7 cellular contexts compared by ENCODE assay signal in the genomic region with DNA sequence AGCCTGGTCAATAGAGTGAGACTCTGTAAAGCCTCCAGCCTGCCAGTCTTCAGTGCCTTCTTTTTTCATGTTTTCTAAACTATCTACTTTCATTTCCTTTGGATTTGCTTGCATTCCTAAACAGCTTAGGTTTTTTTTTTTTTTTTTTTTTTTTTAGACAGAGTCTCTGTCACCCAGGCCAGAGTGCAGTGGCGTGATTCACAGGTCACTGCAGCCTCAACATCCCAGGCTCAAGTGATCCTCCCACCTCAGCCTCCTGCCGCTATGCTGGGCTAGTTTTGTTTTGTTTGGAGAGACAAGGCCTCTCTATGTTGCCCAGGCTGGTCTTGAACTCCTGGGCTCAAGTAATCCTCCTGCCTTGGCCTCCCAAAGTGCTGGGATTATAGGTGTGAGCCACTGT. TPM values are rescaled to one million over a fixed set of nuclear protein-coding genes. Genes with fewer than 3 reads are reported as not detected.
A peak's percentile ranks its signal among the peaks of the same experiment; 100 is the strongest.
DNase-seq lines count a peak whose midpoint lies in the region; ATAC-seq and TF ChIP-seq lines count a peak whose summit lies in the region.
"Not testable (repeated sequence)": the region's sequence is repeated elsewhere in the genome, so short reads cannot be mapped to it uniquely, and the experiment has no call there.

No MANE protein-coding gene starts in this region.

- H3K4me1 Mint-ChIP-seq in CD4-positive, alpha-beta T cell (ENCODE audit: low read depth): peaks cover 20% of the 10 kb centered on the region
- H3K4me1 Mint-ChIP-seq in activated CD8-positive, alpha-beta memory T cell treated with anti-CD3 and anti-CD28 coated beads, Interleukin-2, amount 10 ng/mL, durations not matched to agents 7 days and 5 days: peaks cover 43% of the 10 kb centered on the region
- H3K4me1 Mint-ChIP-seq in natural killer cell: peaks cover 13 to 20% of the 10 kb centered on the region in 2 donors
- not testable (repeated sequence) for H3K4me1 Mint-ChIP-seq in stimulated activated naive CD8-positive, alpha-beta T cell treated with anti-CD3 and anti-CD28 coated beads, Interleukin-15, Interleukin-2, amounts not matched to agents 100 ng/mL and 50 ng/mL, for 24 hours (ENCODE audit: low read depth)

- H3K9me3 Mint-ChIP-seq in CD4-positive, alpha-beta T cell; activated CD8-positive, alpha-beta memory T cell treated with anti-CD3 and anti-CD28 coated beads, Interleukin-2, amount 10 ng/mL, durations not matched to agents 7 days and 5 days (ENCODE audit: low read depth); natural killer cell; stimulated activated naive CD8-positive, alpha-beta T cell treated with anti-CD3 and anti-CD28 coated beads, Interleukin-15, Interleukin-2, amounts not matched to agents 100 ng/mL and 50 ng/mL, for 24 hours: not testable (repeated sequence)

- not testable (repeated sequence) for H3K4me1 ChIP-seq in HEK293 (ENCODE audit: control insufficient read depth, insufficient read depth, low read length)
- peaks cover 27% of the 10 kb centered on the region for H3K4me1 ChIP-seq in PC-9 (replicated peaks; ENCODE audit: insufficient read depth)

- not testable (repeated sequence) for TF ChIP-seq CTCF in CD4-positive, alpha-beta T cell (IDR thresholded peaks at IDR 0.05); HEK293 (tag by site-specific recombination; IDR thresholded peaks at IDR 0.05); PC-9 (conservative IDR thresholded peaks at IDR 0.05); natural killer cell (IDR thresholded peaks at IDR 0.05)

- BruUV-seq in PC-9 (replicated peaks; lab: Mats Ljungman, UMichigan): not testable (repeated sequence)

- not testable (repeated sequence) for H3K27ac ChIP-seq in CD4-positive, alpha-beta T cell (ENCODE audit: low read depth, low read length); HEK293 (ENCODE audit: extremely low read depth, low read depth, low read length); PC-9
- peak overlapping the region; percentile 94 for H3K27ac ChIP-seq in epithelial cell of prostate

- not testable (repeated sequence) for H4K20me1 ChIP-seq in PC-9 (ENCODE audit: insufficient read depth)

- H3K27ac Mint-ChIP-seq in CD4-positive, alpha-beta T cell; activated CD8-positive, alpha-beta memory T cell treated with anti-CD3 and anti-CD28 coated beads, Interleukin-2, amount 10 ng/mL, durations not matched to agents 7 days and 5 days: not testable (repeated sequence)
- peak overlapping the region in 1 of 2 donors; percentile 61 for H3K27ac Mint-ChIP-seq in natural killer cell
- peak overlapping the region; percentile 42 for H3K27ac Mint-ChIP-seq in stimulated activated naive CD8-positive, alpha-beta T cell treated with anti-CD3 and anti-CD28 coated beads, Interleukin-15, Interleukin-2, amounts not matched to agents 100 ng/mL and 50 ng/mL, for 24 hours

- ATAC-seq in CD4-positive, alpha-beta T cell (ENCODE audit: poor library complexity); activated CD8-positive, alpha-beta memory T cell treated with anti-CD3 and anti-CD28 coated beads, Interleukin-2, amount 10 ng/mL, durations not matched to agents 7 days and 5 days; natural killer cell: not testable (repeated sequence)

- H3K27me3 ChIP-seq in CD4-positive, alpha-beta T cell (ENCODE audit: control insufficient read depth, insufficient read depth, low read length); PC-9 (ENCODE audit: insufficient read depth, low read depth): not testable (repeated sequence)

- peaks cover 38 to 46% of the 10 kb centered on the region in 2 experiments for H3K36me3 ChIP-seq in HEK293 (ENCODE audit: control insufficient read depth in 2 of 2, insufficient read depth in 1 of 2, low read length in 2 of 2)
- H3K36me3 ChIP-seq in PC-9 (ENCODE audit: low read depth): peaks cover 19% of the 10 kb centered on the region

- peaks cover 23% of the 10 kb centered on the region; the same call in 1 of the 2 replicates for H3F3A ChIP-seq in PC-9 (ENCODE audit: insufficient read depth, low read depth)

- intact Hi-C loops in CD4-positive, alpha-beta T cell (cut with DNase I, micrococcal nuclease): loop anchor here in 1 of 2 experiments (2.0 kb wide), 1 partner anchor 139 kb away; no protein-coding TSS in a partner anchor
- intact Hi-C loops in PC-9 (cut with micrococcal nuclease; ENCODE audit: unreplicated experiment); natural killer cell (cut with micrococcal nuclease): not testable (repeated sequence)

- not testable (repeated sequence) for H3K9me3 ChIP-seq in CD4-positive, alpha-beta T cell (ENCODE audit: control insufficient read depth, low read length); HEK293 (ENCODE audit: control insufficient read depth, insufficient read depth, low read depth, low read length); PC-9 (ENCODE audit: insufficient read depth, low read depth)

- H3K4me2 ChIP-seq in PC-9: peak overlapping the region; percentile 97

- POLR2A ChIA-PET in CD4-positive, alpha-beta T cell (lab: Charles Lee): interaction anchor here (1.9 kb wide), 1 partner anchor 33 kb away, joined by 20 read pairs; a partner anchor contains a TSS
- POLR2A ChIA-PET in HEK293 (lab: Yijun Ruan, JAX): interaction anchor here (0.6 kb wide), 1 partner anchor 1264 kb away, joined by 4 read pairs; a partner anchor contains a TSS
- POLR2A ChIA-PET in PC-9 (lab: Charles Lee; ENCODE audit: unreplicated experiment): not testable (repeated sequence)

- not testable (repeated sequence) for H3K9me2 ChIP-seq in PC-9 (ENCODE audit: insufficient read depth)

- H3K4me3 ChIP-seq in HEK293 (ENCODE audit: low read depth, low read length); PC-9: not testable (repeated sequence)

- peaks cover 43% of the 10 kb centered on the region for H3K36me3 Mint-ChIP-seq in CD4-positive, alpha-beta T cell (ENCODE audit: low read depth)
- H3K36me3 Mint-ChIP-seq in activated CD8-positive, alpha-beta memory T cell treated with anti-CD3 and anti-CD28 coated beads, Interleukin-2, amount 10 ng/mL, durations not matched to agents 7 days and 5 days: peaks cover 36% of the 10 kb centered on the region
- peaks cover 23% of the 10 kb centered on the region for H3K36me3 Mint-ChIP-seq in natural killer cell
- H3K36me3 Mint-ChIP-seq in stimulated activated naive CD8-positive, alpha-beta T cell treated with anti-CD3 and anti-CD28 coated beads, Interleukin-15, Interleukin-2, amounts not matched to agents 100 ng/mL and 50 ng/mL, for 24 hours (ENCODE audit: low read depth): peaks cover 49% of the 10 kb centered on the region

- H3K79me2 ChIP-seq in PC-9 (ENCODE audit: low read depth): peaks cover 12% of the 10 kb centered on the region; the same call in 1 of the 2 replicates

- not testable (repeated sequence) for DNase-seq in CD4-positive, alpha-beta T cell; PC-9; activated CD8-positive, alpha-beta memory T cell treated with anti-CD3 and anti-CD28 coated beads, Interleukin-2, amount 10 ng/mL, durations not matched to agents 7 days and 5 days; epithelial cell of prostate (ENCODE audit: low read depth, low spot score); natural killer cell

- H3K27me3 Mint-ChIP-seq in CD4-positive, alpha-beta T cell; activated CD8-positive, alpha-beta memory T cell treated with anti-CD3 and anti-CD28 coated beads, Interleukin-2, amount 10 ng/mL, durations not matched to agents 7 days and 5 days; natural killer cell (ENCODE audit: low read depth in 2 of 2); stimulated activated naive CD8-positive, alpha-beta T cell treated with anti-CD3 and anti-CD28 coated beads, Interleukin-15, Interleukin-2, amounts not matched to agents 100 ng/mL and 50 ng/mL, for 24 hours: not testable (repeated sequence)

- H3K4me3 Mint-ChIP-seq in CD4-positive, alpha-beta T cell: peak overlapping the region; percentile 62
- peak overlapping the region; percentile 33 for H3K4me3 Mint-ChIP-seq in activated CD8-positive, alpha-beta memory T cell treated with anti-CD3 and anti-CD28 coated beads, Interleukin-2, amount 10 ng/mL, durations not matched to agents 7 days and 5 days
- peak overlapping the region; percentile 62 for H3K4me3 Mint-ChIP-seq in natural killer cell
- not testable (repeated sequence) for H3K4me3 Mint-ChIP-seq in stimulated activated naive CD8-positive, alpha-beta T cell treated with anti-CD3 and anti-CD28 coated beads, Interleukin-15, Interleukin-2, amounts not matched to agents 100 ng/mL and 50 ng/mL, for 24 hours

- not testable (repeated sequence) for H2AFZ ChIP-seq in PC-9

- CTCF ChIA-PET in CD4-positive, alpha-beta T cell (lab: Charles Lee); activated CD8-positive, alpha-beta memory T cell treated with anti-CD3 and anti-CD28 coated beads, Interleukin-2, amount 10 ng/mL, durations not matched to agents 7 days and 5 days (lab: Charles Lee): not testable (repeated sequence)
- CTCF ChIA-PET in HEK293 (lab: Yijun Ruan, JAX) (interaction anchor here (0.6 to 1.0 kb wide), 4 partner anchors 21 to 568 kb away, joined by 3 read pairs; no protein-coding TSS in a partner anchor), PC-9 (lab: Charles Lee) (interaction anchor here (0.6 kb wide), 1 partner anchor 565 kb away, joined by 5 read pairs; no protein-coding TSS in a partner anchor)

RNA-seq across cellular contexts. Expression of a gene that starts 1.4 kb away (rescaled TPM):
- 10 to 100 TPM; 24.6 to 28.1 TPM for total RNA-seq in CD4-positive, alpha-beta T cell
- total RNA-seq in PC-9 (2021): 37.3 and 45.1 TPM in 2 replicates
- total RNA-seq in activated CD8-positive, alpha-beta memory T cell treated with anti-CD3 and anti-CD28 coated beads, Interleukin-2, amount 10 ng/mL, durations not matched to agents 7 days and 5 days: 10 to 100 TPM; 36.9 to 50.9 TPM
- total RNA-seq in natural killer cell: 10 to 100 TPM; 31.5 to 36.1 (median 34.9) TPM

RNA-seq across cellular contexts. Expression of a gene that starts 1.4 kb away (rescaled TPM):
- total RNA-seq in CD4-positive, alpha-beta T cell: under 1 TPM; 0.47 to 0.91 TPM
- total RNA-seq in PC-9 (2021): 1.9 and 2.9 TPM in 2 replicates
- 1 to 10 TPM in 1 of 2 experiments, under 1 TPM in 1; 0.98 to 1.5 TPM for total RNA-seq in activated CD8-positive, alpha-beta memory T cell treated with anti-CD3 and anti-CD28 coated beads, Interleukin-2, amount 10 ng/mL, durations not matched to agents 7 days and 5 days
- total RNA-seq in natural killer cell: under 1 TPM; 0.25 to 0.58 (median 0.42) TPM

RNA-seq across cellular contexts. Expression of a gene that starts 33.2 kb away (rescaled TPM):
- 10 to 100 TPM; 48.5 to 52.2 TPM for total RNA-seq in CD4-positive, alpha-beta T cell
- total RNA-seq in PC-9 (2021) (29.3 and 33.0 TPM in 2 replicates), natural killer cell (10 to 100 TPM; 52.2 to 53.7 (median 52.8) TPM)
- total RNA-seq in activated CD8-positive, alpha-beta memory T cell treated with anti-CD3 and anti-CD28 coated beads, Interleukin-2, amount 10 ng/mL, durations not matched to agents 7 days and 5 days: 10 to 100 TPM; 34.8 to 39.7 TPM

RNA-seq across cellular contexts. Expression of a gene that starts 33.4 kb away (rescaled TPM):
- 10 to 100 TPM; 14.2 to 15.3 TPM for total RNA-seq in CD4-positive, alpha-beta T cell
- total RNA-seq in PC-9 (2021) (18.5 and 22.7 TPM in 2 replicates), natural killer cell (10 to 100 TPM; 22.0 to 26.0 (median 24.8) TPM)
- 10 to 100 TPM; 27.8 to 28.2 TPM for total RNA-seq in activated CD8-positive, alpha-beta memory T cell treated with anti-CD3 and anti-CD28 coated beads, Interleukin-2, amount 10 ng/mL, durations not matched to agents 7 days and 5 days

RNA-seq across cellular contexts. Expression of a gene that starts 47.4 kb away (rescaled TPM):
- total RNA-seq in CD4-positive, alpha-beta T cell: 10 to 100 TPM; 13.6 to 14.1 TPM
- total RNA-seq in PC-9 (2021) (27.1 and 40.6 TPM in 2 replicates), natural killer cell (10 to 100 TPM; 26.5 to 40.9 (median 30.6) TPM)
- 10 to 100 TPM; 32.8 to 39.5 TPM for total RNA-seq in activated CD8-positive, alpha-beta memory T cell treated with anti-CD3 and anti-CD28 coated beads, Interleukin-2, amount 10 ng/mL, durations not matched to agents 7 days and 5 days
